Comparison of ENCODE assay signal across 1 cellular context in genomic region chr7:101096331-101096956, GRCh38.
TF ChIP-seq lines count a peak whose summit lies in the region.

No MANE protein-coding gene starts in this region.

TF ChIP-seq in GM12878, 131 proteins besides CTCF, POLR2A, EP300 and RAD21:
- no peak for TF ChIP-seq GABPA (IDR thresholded peaks at IDR 0.05; ENCODE audit: low read depth)
- TF ChIP-seq NKRF (conservative IDR thresholded peaks at IDR 0.05) = no peak
- TF ChIP-seq SIN3A (IDR thresholded peaks at IDR 0.05; ENCODE audit: low read depth, low read length) = no peak
- no peak for TF ChIP-seq SPI1 (IDR thresholded peaks at IDR 0.05; ENCODE audit: borderline replicate concordance, insufficient read depth, low read depth, low read length)
- TF ChIP-seq HDGF (IDR thresholded peaks at IDR 0.05) = no peak
- no peak for TF ChIP-seq TCF3 (IDR thresholded peaks at IDR 0.05; ENCODE audit: borderline replicate concordance, insufficient read depth, low read depth, low read length)
- TF ChIP-seq JUNB (IDR thresholded peaks at IDR 0.05) = no peak
- no peak for TF ChIP-seq ZBTB40 (IDR thresholded peaks at IDR 0.05; ENCODE audit: borderline replicate concordance)
- no peak for TF ChIP-seq RUNX3 (IDR thresholded peaks at IDR 0.05; ENCODE audit: low read length)
- no peak for TF ChIP-seq EED (IDR thresholded peaks at IDR 0.05; ENCODE audit: low read depth)
- TF ChIP-seq NRF1 (conservative IDR thresholded peaks at IDR 0.05; ENCODE audit: low read depth, low read length) = no peak
- TF ChIP-seq FOXM1 (IDR thresholded peaks at IDR 0.05; ENCODE audit: low read depth, low read length) = no peak
- no peak for TF ChIP-seq MTA2 (IDR thresholded peaks at IDR 0.05; ENCODE audit: low read depth)
